Comparison of ENCODE assay signal across 9 cellular contexts in genomic region chr17:3004925-3005324, GRCh38. TPM values are rescaled to one million over a fixed set of nuclear protein-coding genes. Genes with fewer than 3 reads are reported as not detected.
DNase-seq lines count a peak whose midpoint lies in the region; ATAC-seq and TF ChIP-seq lines count a peak whose summit lies in the region.
"Had no signal": no experiment of that assay in that cellular context is flagged by ENCODE, and none has a peak within 500 bp of the region (broad histone marks: within the 10 kb centered on the region; RNA-seq: fewer than 3 reads in every experiment).

No MANE protein-coding gene starts in this region.

- no peaks in the 10 kb centered on the region for H3K36me3 ChIP-seq in endodermal cell (ENCODE audit: control insufficient read depth, insufficient read depth, low read length)
- no peaks in the 10 kb centered on the region for H3K36me3 ChIP-seq in A673 (ENCODE audit: insufficient read depth, low read length, poor library complexity, severe bottlenecking)

- no peaks in the 10 kb centered on the region for H3K9me3 ChIP-seq in endodermal cell (ENCODE audit: control insufficient read depth, low read length)
- no peaks in the 10 kb centered on the region for H3K9me3 ChIP-seq in A673 (ENCODE audit: low read depth, low read length, poor library complexity, severe bottlenecking)

- CTCF ChIA-PET in T-cell (lab: Charles Lee) = no interaction called here
- CTCF ChIA-PET in A673 (lab: Charles Lee) = no interaction called here

- no TSS peak for BruUV-seq in A673 (replicated peaks; lab: Mats Ljungman, UMichigan)

- no peak for ATAC-seq in T-cell (replicated peaks in 1 of 4)
- ATAC-seq in stimulated activated naive B cell treated with anti-CD40 and anti-IgM and Interleukin-4, amounts not matched to agents 10 μg/mL and 1 μg/mL and 100 μg/mL, for 72 hours (replicated peaks) = no peak
- ATAC-seq in GM21390 (IDR thresholded peaks at IDR 0.05; ENCODE audit: unreplicated experiment) = no peak

- TF ChIP-seq CTCF in endodermal cell (conservative IDR thresholded peaks at IDR 0.05) (no peak), A673 (conservative IDR thresholded peaks at IDR 0.05; ENCODE audit: low read depth, low read length) (no peak)

- H3K27ac ChIP-seq in endodermal cell (ENCODE audit: low read depth, low read length) (no peak overlapping the region), A673 (ENCODE audit: low read depth, low read length, poor library complexity, severe bottlenecking) (no peak overlapping the region)

- H3K4me3 Mint-ChIP-seq in T-cell = peak overlapping the region; percentile 74 to 76 (median 74)
- H3K4me3 Mint-ChIP-seq in stimulated activated naive B cell treated with anti-CD40 and anti-IgM and Interleukin-4, amounts not matched to agents 10 μg/mL and 1 μg/mL and 100 μg/mL, for 72 hours = peak overlapping the region; percentile 41 to 75
- H3K4me3 Mint-ChIP-seq in endodermal cell = no peak overlapping the region

- 91 to 94% methylated on average over 6 to 13 of the region's 13 CpGs for WGBS in endodermal cell (ENCODE audit: insufficient coverage in 1 of 2, insufficient read length in 1 of 2), 2 experiments

- no peak overlapping the region for H3K9ac ChIP-seq in endodermal cell (ENCODE audit: extremely low read depth, low read length, poor library complexity, severe bottlenecking)

- H3K4me1 ChIP-seq in endodermal cell (ENCODE audit: control insufficient read depth, insufficient read depth, low read length) (no peaks in the 10 kb centered on the region), A673 (ENCODE audit: insufficient read depth, low read length, poor library complexity, severe bottlenecking) (peaks cover 10% of the 10 kb centered on the region)

- H3K27ac Mint-ChIP-seq in T-cell (peak overlapping the region in 1 of 2 donors; percentile 71), endodermal cell (no peak overlapping the region)
- peak overlapping the region; percentile 93 for H3K27ac Mint-ChIP-seq in stimulated activated naive B cell treated with anti-CD40 and anti-IgM and Interleukin-4, amounts not matched to agents 10 μg/mL and 1 μg/mL and 100 μg/mL, for 72 hours
- H3K27ac Mint-ChIP-seq: activated T-helper 2 cell treated with anti-CD3 and anti-CD28 coated beads, Interferon-gamma antibody, Interleukin-2, Interleukin-4, amounts not matched to agents 10 μg/mL and 5 μg/mL and 100 μg/mL, durations not matched to agents 14 hours and 24 hours and 36 hours had no signal

- H3K4me3 ChIP-seq in endodermal cell (ENCODE audit: low read length) (no peak overlapping the region), A673 (ENCODE audit: low read depth, low read length, poor library complexity, severe bottlenecking) (no peak overlapping the region)

- H3K4me1 Mint-ChIP-seq in T-cell (peaks cover 18 to 36% (median 24%) of the 10 kb centered on the region in 3 donors), endodermal cell (no peaks in the 10 kb centered on the region)
- H3K4me1 Mint-ChIP-seq in stimulated activated naive B cell treated with anti-CD40 and anti-IgM and Interleukin-4, amounts not matched to agents 10 μg/mL and 1 μg/mL and 100 μg/mL, for 72 hours = peaks cover 40 to 41% of the 10 kb centered on the region in 2 donors

- POLR2A ChIA-PET in T-cell (lab: Charles Lee) (no interaction called here), A673 (lab: Charles Lee; ENCODE audit: low non-redundant PET) (no interaction called here)

- no peaks in the 10 kb centered on the region for H3K27me3 ChIP-seq in endodermal cell (ENCODE audit: control insufficient read depth, insufficient read depth, low read length, poor library complexity, severe bottlenecking)
- no peaks in the 10 kb centered on the region for H3K27me3 ChIP-seq in A673 (replicated peaks; ENCODE audit: insufficient read depth, low read depth, low read length, poor library complexity)

- DNase-seq in DMS153 (lab: John Stamatoyannopoulos, UW) = peak; percentile 7
- no peak for DNase-seq in DMS153 treated with DMSO at 0.1 percent for 48 hours (lab: John Stamatoyannopoulos, UW; ENCODE audit: unreplicated experiment)
- no peak for DNase-seq in T-cell
- peak; percentile 81 for DNase-seq in kidney tubule cell (ENCODE audit: low spot score)
- no peak for DNase-seq in stimulated activated naive B cell treated with anti-CD40 and anti-IgM and Interleukin-4, amounts not matched to agents 10 μg/mL and 1 μg/mL and 100 μg/mL, for 72 hours
- no peak for DNase-seq in endodermal cell
- DNase-seq in A673 (ENCODE audit: low spot score) = no peak

- H3K27me3 Mint-ChIP-seq in T-cell = no peaks in the 10 kb centered on the region
- no peaks in the 10 kb centered on the region for H3K27me3 Mint-ChIP-seq in stimulated activated naive B cell treated with anti-CD40 and anti-IgM and Interleukin-4, amounts not matched to agents 10 μg/mL and 1 μg/mL and 100 μg/mL, for 72 hours
- no peaks in the 10 kb centered on the region for H3K27me3 Mint-ChIP-seq in endodermal cell (ENCODE audit: insufficient read depth)

- H3K36me3 Mint-ChIP-seq in T-cell (peaks cover 28% of the 10 kb centered on the region), endodermal cell (ENCODE audit: low read depth) (peaks cover 29% of the 10 kb centered on the region)
- peaks cover 1 to 12% of the 10 kb centered on the region in 2 donors for H3K36me3 Mint-ChIP-seq in stimulated activated naive B cell treated with anti-CD40 and anti-IgM and Interleukin-4, amounts not matched to agents 10 μg/mL and 1 μg/mL and 100 μg/mL, for 72 hours

- intact Hi-C loops in A673 (cut with micrococcal nuclease; ENCODE audit: unreplicated experiment) = no loop called here

- no peaks in the 10 kb centered on the region for H3K9me3 Mint-ChIP-seq in T-cell
- no peaks in the 10 kb centered on the region for H3K9me3 Mint-ChIP-seq in stimulated activated naive B cell treated with anti-CD40 and anti-IgM and Interleukin-4, amounts not matched to agents 10 μg/mL and 1 μg/mL and 100 μg/mL, for 72 hours
- no peaks in the 10 kb centered on the region for H3K9me3 Mint-ChIP-seq in endodermal cell
- H3K9me3 Mint-ChIP-seq: activated T-helper 2 cell treated with anti-CD3 and anti-CD28 coated beads, Interferon-gamma antibody, Interleukin-2, Interleukin-4, amounts not matched to agents 10 μg/mL and 5 μg/mL and 100 μg/mL, durations not matched to agents 14 hours and 24 hours and 36 hours had no signal

RNA-seq across cellular contexts. Expression of gene OR1D5, which starts 58.5 kb away (rescaled TPM):
- total RNA-seq in T-cell (not detected), endodermal cell (not detected), A673 (2021) (not detected in 2 replicates)
- polyA plus RNA-seq in endodermal cell (2013, experiment 1 of 2) = not detected
- not detected for polyA plus RNA-seq in endodermal cell (2013, experiment 2 of 2)
- total RNA-seq: activated T-helper 2 cell treated with anti-CD3 and anti-CD28 coated beads, Interferon-gamma antibody, Interleukin-2, Interleukin-4, amounts not matched to agents 10 μg/mL and 5 μg/mL and 100 μg/mL, durations not matched to agents 14 hours and 24 hours and 36 hours had no signal

Comparison
In these comparisons a context has a peak if more than half of its experiments do, and no peak if none do; other contexts are left out.
1. DNase-seq: peak in DMS153 (single experiment) and kidney tubule cell (single experiment); none in DMS153 treated with DMSO at 0.1 percent for 48 hours (single experiment), T-cell (0 of 34), stimulated activated naive B cell treated with anti-CD40 and anti-IgM and Interleukin-4, amounts not matched to agents 10 μg/mL and 1 μg/mL and 100 μg/mL, for 72 hours (single experiment), endodermal cell (single experiment) and A673 (single experiment).